ENCODE assay signal across 8 cellular contexts in genomic region chr16:66523861-66524354, GRCh38. TPM values are rescaled to one million over a fixed set of nuclear protein-coding genes. Genes with fewer than 3 reads are reported as not detected.
DNase-seq lines count a peak whose midpoint lies in the region; ATAC-seq and TF ChIP-seq lines count a peak whose summit lies in the region.

No MANE protein-coding gene starts in this region.

- peak overlapping the region in 8 of 10 donors; percentile 25 to 100 (median 80) for H3K27ac ChIP-seq in heart right ventricle

- TF ChIP-seq CTCF in heart right ventricle (IDR thresholded peaks at IDR 0.05), result no peak

- intact Hi-C loops in heart right ventricle (cut with DNase I), result no loop called here

- CTCF ChIA-PET in HEK293T (lab: Yijun Ruan, JAX), result no interaction called here

- no peaks in the 10 kb centered on the region for H3K27me3 ChIP-seq in heart right ventricle

- H3K4me3 ChIP-seq in GM08714 (ENCODE audit: low read length), result peak overlapping the region; percentile 9; the same call in 1 of the 2 replicates
- H3K4me3 ChIP-seq in heart right ventricle, result no peak overlapping the region

- POLR2A ChIA-PET in HEK293T (lab: Yijun Ruan, JAX), result interaction anchor here (0.6 kb wide), 1 partner anchor 9 kb away, joined by 3 read pairs; no protein-coding TSS in a partner anchor

- peaks cover 7 to 84% (median 58%) of the 10 kb centered on the region in 9 donors for H3K4me1 ChIP-seq in heart right ventricle

- H3K9me3 ChIP-seq in heart right ventricle, result no peaks in the 10 kb centered on the region

- DNase-seq in SIG-M5 treated with dmso at 0.1 percent for 504 hours (lab: John Stamatoyannopoulos, UW; ENCODE audit: unreplicated experiment), result peak; percentile 84
- DNase-seq in heart right ventricle, result no peak
- DNase-seq in NCI-H1930 (lab: John Stamatoyannopoulos, UW), result no peak
- no peak for DNase-seq in DMS79 treated with DMSO at 0.1 percent for 48 hours (lab: John Stamatoyannopoulos, UW)
- no peak for DNase-seq in HEK293T (ENCODE audit: extremely low spot score)

- ATAC-seq in HG02642 (IDR thresholded peaks at IDR 0.05; ENCODE audit: poor library complexity, unreplicated experiment) (peak; percentile 40), heart right ventricle (peak in 4 of 8 donors; percentile 10 to 38 (median 14)), HG03196 (IDR thresholded peaks at IDR 0.05; ENCODE audit: unreplicated experiment) (no peak)

- H3K36me3 ChIP-seq in heart right ventricle, result peaks cover 0 to 61% (median 13%) of the 10 kb centered on the region in 9 donors

- WGBS in heart right ventricle, 2 donors, result 64% methylated on average over 9 of the region's 9 CpGs

TF ChIP-seq in HEK293T, 16 proteins besides CTCF, POLR2A, EP300 and RAD21:
- no peak for TF ChIP-seq ELF4 (IDR thresholded peaks at IDR 0.05)
- TF ChIP-seq LEF1 (IDR thresholded peaks at IDR 0.05; ENCODE audit: borderline replicate concordance), result no peak
- TF ChIP-seq TARDBP (IDR thresholded peaks at IDR 0.05), result no peak
- TF ChIP-seq NFRKB (IDR thresholded peaks at IDR 0.05), result no peak
- TF ChIP-seq BHLHE40 (IDR thresholded peaks at IDR 0.05; ENCODE audit: borderline replicate concordance), result no peak
- TF ChIP-seq, protein P1, sequence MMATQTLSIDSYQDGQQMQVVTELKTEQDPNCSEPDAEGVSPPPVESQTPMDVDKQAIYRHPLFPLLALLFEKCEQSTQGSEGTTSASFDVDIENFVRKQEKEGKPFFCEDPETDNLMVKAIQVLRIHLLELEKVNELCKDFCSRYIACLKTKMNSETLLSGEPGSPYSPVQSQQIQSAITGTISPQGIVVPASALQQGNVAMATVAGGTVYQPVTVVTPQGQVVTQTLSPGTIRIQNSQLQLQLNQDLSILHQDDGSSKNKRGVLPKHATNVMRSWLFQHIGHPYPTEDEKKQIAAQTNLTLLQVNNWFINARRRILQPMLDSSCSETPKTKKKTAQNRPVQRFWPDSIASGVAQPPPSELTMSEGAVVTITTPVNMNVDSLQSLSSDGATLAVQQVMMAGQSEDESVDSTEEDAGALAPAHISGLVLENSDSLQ (IDR thresholded peaks at IDR 0.05), result no peak
- TF ChIP-seq L3MBTL2 (conservative IDR thresholded peaks at IDR 0.05), result no peak
- TF ChIP-seq CTBP1 (IDR thresholded peaks at IDR 0.05; ENCODE audit: borderline replicate concordance), result no peak
- TF ChIP-seq ARNT (IDR thresholded peaks at IDR 0.05), result no peak
- TF ChIP-seq FOXA1 (IDR thresholded peaks at IDR 0.05), result no peak
- TF ChIP-seq ZNF384 (IDR thresholded peaks at IDR 0.05), result no peak
- TF ChIP-seq FOXM1 (IDR thresholded peaks at IDR 0.05; ENCODE audit: borderline replicate concordance), result no peak

RNA-seq across cellular contexts. Expression of gene TK2, which starts 26.0 kb away (rescaled TPM):
- 10 to 100 TPM; 16.0 to 26.0 (median 21.4) TPM for total RNA-seq in heart right ventricle
- 10 to 100 TPM in 1 of 2 donors, 1 to 10 TPM in 1; 8.0 to 13.6 TPM for polyA plus RNA-seq in heart right ventricle

RNA-seq across cellular contexts. Expression of gene CKLF, which starts 28.5 kb away (rescaled TPM):
- total RNA-seq in heart right ventricle, result 10 to 100 TPM in 3 of 10 donors, 1 to 10 TPM in 7; 1.6 to 19.9 (median 6.7) TPM
- polyA plus RNA-seq in heart right ventricle, result 10 to 100 TPM in 1 of 2 donors, 1 to 10 TPM in 1; 6.8 to 24.1 TPM

RNA-seq across cellular contexts. Expression of gene CMTM1, which starts 42.3 kb away (rescaled TPM):
- total RNA-seq in heart right ventricle, result 1 to 10 TPM in 5 of 10 donors, under 1 TPM in 5; 0.50 to 2.1 (median 0.98) TPM
- under 1 TPM in 1 of 2 donors, not detected in 1; 0.19 TPM for polyA plus RNA-seq in heart right ventricle

RNA-seq across cellular contexts. Expression of gene CMTM2, which starts 55.4 kb away (rescaled TPM):
- under 1 TPM in 4 of 10 donors, not detected in 6; 0.33 to 0.95 (median 0.63) TPM for total RNA-seq in heart right ventricle
- not detected for polyA plus RNA-seq in heart right ventricle
